ENCODE assay signal across 8 cellular contexts in genomic region chr6:136526196-136526930, GRCh38.
DNase-seq lines count a peak whose midpoint lies in the region; FAIRE-seq and TF ChIP-seq lines count a peak whose summit lies in the region.

No MANE protein-coding gene starts in this region.

- peaks cover 10% of the 10 kb centered on the region for H3K27me3 Mint-ChIP-seq in nephron (ENCODE audit: low read depth)

- peak overlapping the region; percentile 4 to 58 (median 43) for H3K27ac Mint-ChIP-seq in nephron

- H3K4me3 Mint-ChIP-seq in nephron: peak overlapping the region; percentile 26 to 62 (median 45)

- H3K4me1 Mint-ChIP-seq in nephron: peaks cover 22% of the 10 kb centered on the region

- in situ Hi-C loops in GM13977 (cut with MboI; ENCODE audit: low pct_unique_long_range_greater_than_20kb, low sequenced_read_pairs, unreplicated experiment): no loop called here

- TF ChIP-seq POLR2A in NB4 (IDR thresholded peaks at IDR 0.05; ENCODE audit: extremely low read depth, insufficient read length) (no peak), H54 (IDR thresholded peaks at IDR 0.05; ENCODE audit: low read depth, low read length) (no peak)

- FAIRE-seq in H54 (lab: Jason Lieb, UNC): no peak

- H3K9me3 Mint-ChIP-seq in nephron: no peaks in the 10 kb centered on the region

- H3K36me3 Mint-ChIP-seq in nephron (ENCODE audit: low read depth): no peaks in the 10 kb centered on the region

- DNase-seq in EL (peak; percentile 31), NB4 (ENCODE audit: low read depth) (peak; percentile 88), fibroblast of peridontal ligament (ENCODE audit: extremely low read depth) (peak; percentile 67), NCI-H1105 treated with DMSO at 0.1 percent for 48 hours (lab: John Stamatoyannopoulos, UW) (no peak), GM13977 (ENCODE audit: low spot score) (no peak), H54 (ENCODE audit: insufficient read length, low spot score) (no peak)
- DNase-seq in activated T-cell treated with anti-CD3 and anti-CD28 coated beads, Interleukin-2, amount 50 U/mL, for 1 hour: peak; percentile 39

- H3K4me3 ChIP-seq in NB4 (ENCODE audit: low read depth, low read length): no peak overlapping the region

- TF ChIP-seq CTCF in NB4 (IDR thresholded peaks at IDR 0.05; ENCODE audit: low read depth, low read length): peak; percentile 46
- peak; percentile 40 to 49 (median 44) for TF ChIP-seq CTCF in nephron (IDR thresholded peaks at IDR 0.05; ENCODE audit: unreplicated experiment in 3 of 3)
- no peak for TF ChIP-seq CTCF in GM13977 (IDR thresholded peaks at IDR 0.05; ENCODE audit: extremely low read depth, insufficient read depth, missing control alignments)

Comparison
In these comparisons a context has a peak if more than half of its experiments do, and no peak if none do; other contexts are left out.
1. DNase-seq: peak in EL (single experiment), NB4 (single experiment), activated T-cell treated with anti-CD3 and anti-CD28 coated beads, Interleukin-2, amount 50 U/mL, for 1 hour (single experiment) and fibroblast of peridontal ligament (single experiment); none in NCI-H1105 treated with DMSO at 0.1 percent for 48 hours (single experiment), GM13977 (single experiment) and H54 (single experiment).